Comparison of ENCODE assay signal across 9 cellular contexts in the genomic region with DNA sequence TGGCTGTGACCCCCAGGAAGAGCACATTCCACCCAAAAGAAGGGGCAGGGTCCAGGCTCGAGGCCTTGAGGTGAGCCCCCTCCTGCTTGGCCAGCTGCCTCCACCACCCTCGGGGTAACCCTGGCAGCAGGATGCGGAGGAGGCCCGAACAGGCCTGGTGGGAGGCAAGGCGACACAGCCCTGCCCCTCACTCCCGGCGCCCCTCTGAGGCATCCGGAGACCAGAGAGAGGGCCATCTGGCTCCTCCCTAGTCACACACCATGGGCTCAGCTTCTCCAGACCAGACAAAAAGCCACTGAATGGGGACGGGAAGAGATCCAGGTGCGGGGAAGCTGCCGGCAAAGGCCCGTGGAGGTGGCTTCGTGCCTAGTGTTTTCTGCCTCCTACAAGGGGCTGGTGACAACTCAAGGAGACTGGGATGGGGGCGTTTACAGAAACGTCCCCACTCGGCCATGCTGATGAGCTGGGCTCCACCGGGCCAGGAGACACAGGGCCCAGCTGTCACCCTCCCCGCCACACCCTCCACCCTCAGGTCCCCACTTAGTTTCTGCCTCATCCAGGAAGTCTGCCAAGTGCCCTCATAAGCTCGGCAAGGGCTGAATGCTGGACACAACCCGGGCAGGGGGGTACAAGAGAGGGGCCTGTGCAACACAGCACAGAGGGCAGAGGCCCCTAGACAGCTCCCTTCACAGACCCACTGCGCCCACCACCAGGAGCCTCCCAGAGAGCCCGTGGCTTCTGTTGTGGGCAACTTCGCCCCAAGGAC. TPM values are rescaled to one million over a fixed set of nuclear protein-coding genes. Genes with fewer than 3 reads are reported as not detected.
DNase-seq lines count a peak whose midpoint lies in the region; ATAC-seq and TF ChIP-seq lines count a peak whose summit lies in the region.
"Had no signal": no experiment of that assay in that cellular context is flagged by ENCODE, and none has a peak within 500 bp of the region (broad histone marks: within the 10 kb centered on the region; RNA-seq: fewer than 3 reads in every experiment).

No MANE protein-coding gene starts in this region.

- no peaks in the 10 kb centered on the region for H3K27me3 ChIP-seq in lower lobe of right lung (ENCODE audit: low read depth)
- no peaks in the 10 kb centered on the region for H3K27me3 ChIP-seq in transverse colon

- peak overlapping the region; percentile 57 for H3K4me3 ChIP-seq in lower lobe of right lung
- H3K4me3 ChIP-seq in transverse colon, result peak overlapping the region in 2 of 4 donors; percentile 47 to 54

- DNase-seq in DMS153 (lab: John Stamatoyannopoulos, UW) (peak; percentile 10), DMS153 treated with DMSO at 0.1 percent for 48 hours (lab: John Stamatoyannopoulos, UW; ENCODE audit: unreplicated experiment) (no peak), caudate nucleus (lab: John Stamatoyannopoulos, UW) (peak in 3 of 61 donors; percentile 30 to 54 (median 40)), lower lobe of right lung (no peak), transverse colon (no peak), CD1c-positive myeloid dendritic cell (ENCODE audit: extremely low spot score) (no peak)
- no peak for DNase-seq in stimulated activated CD4-positive, alpha-beta T cell treated with anti-CD3 and anti-CD28 coated beads, Interleukin-4, amount 100 ng/mL, for 24 hours
- DNase-seq in activated T-cell treated with anti-CD3 and anti-CD28 coated beads, Interleukin-2, amount 50 U/mL, for 1 hour, result no peak

- TF ChIP-seq EP300 in transverse colon (IDR thresholded peaks at IDR 0.05; ENCODE audit: low read depth), result no peak

- no peak for ATAC-seq in lower lobe of right lung

- in situ Hi-C loops in transverse colon (cut with MboI; ENCODE audit: low pct_ligation_motif_present in 1 of 4, low pct_unique_long_range_greater_than_20kb in 1 of 4, low sequenced_read_pairs in 3 of 4), result no loop called here

- TF ChIP-seq POLR2A in transverse colon (IDR thresholded peaks at IDR 0.05), result no peak

- TF ChIP-seq CTCF in lower lobe of right lung (IDR thresholded peaks at IDR 0.05), result no peak
- no peak for TF ChIP-seq CTCF in transverse colon (IDR thresholded peaks at IDR 0.05)

- peaks cover 18% of the 10 kb centered on the region for H3K36me3 ChIP-seq in lower lobe of right lung
- H3K36me3 ChIP-seq in transverse colon, result peaks cover 0 to 8% (median 0%) of the 10 kb centered on the region in 4 donors

- WGBS in transverse colon (ENCODE audit: low coverage in 1 of 2), 2 donors, result 39% methylated on average over 23 of the region's 23 CpGs; no CpG with 5 or more reads in 1 of the 2 donors

- no peaks in the 10 kb centered on the region for H3K9me3 ChIP-seq in lower lobe of right lung
- no peaks in the 10 kb centered on the region for H3K9me3 ChIP-seq in transverse colon
- H3K9me3 ChIP-seq: HAP-1 had no signal

- H3K27ac ChIP-seq in caudate nucleus (ENCODE audit: low read depth, low read length) (peak overlapping the region; percentile 93), lower lobe of right lung (peak overlapping the region; percentile 58), transverse colon (peak overlapping the region; percentile 67 to 88 (median 84))

- intact Hi-C loops in lower lobe of right lung (cut with DNase I), result no loop called here
- intact Hi-C loops in transverse colon (cut with DNase I; ENCODE audit: low total_unique reads), result no loop called here

- H3K4me1 ChIP-seq in lower lobe of right lung (peaks cover 60% of the 10 kb centered on the region), transverse colon (peaks cover 33 to 68% (median 51%) of the 10 kb centered on the region in 4 donors)

RNA-seq across cellular contexts. Expression of a gene that starts 41.9 kb away (rescaled TPM):
- total RNA-seq in lower lobe of right lung (27.0 TPM), transverse colon (10 to 100 TPM; 22.2 to 64.3 (median 26.5) TPM)
